26 cellular contexts compared by ENCODE assay signal in genomic region chr15:96701443-96701842, GRCh38.
A peak's percentile ranks its signal among the peaks of the same experiment; 100 is the strongest.
DNase-seq lines count a peak whose midpoint lies in the region; ATAC-seq and TF ChIP-seq lines count a peak whose summit lies in the region.
"Had no signal": no experiment of that assay in that cellular context is flagged by ENCODE, and none has a peak within 500 bp of the region (broad histone marks: within the 10 kb centered on the region; RNA-seq: fewer than 3 reads in every experiment).

No MANE protein-coding gene starts in this region.

- H3K27me3 ChIP-seq in GM23248 (replicated peaks; ENCODE audit: insufficient read depth) (no peaks in the 10 kb centered on the region; the same call in 1 of the 2 replicates), Loucy (ENCODE audit: insufficient read depth, low read length, poor library complexity, severe bottlenecking) (no peaks in the 10 kb centered on the region), heart right ventricle (peaks cover 0 to 43% (median 17%) of the 10 kb centered on the region in 7 donors)

- H3K36me3 ChIP-seq in GM23248 (ENCODE audit: low read depth) = no peaks in the 10 kb centered on the region
- H3K36me3 ChIP-seq in Loucy (ENCODE audit: insufficient read depth, low read length) = no peaks in the 10 kb centered on the region
- H3K36me3 ChIP-seq in heart right ventricle = no peaks in the 10 kb centered on the region
- H3K36me3 ChIP-seq: HAP-1 had no signal

- H3K27ac Mint-ChIP-seq in brain = peak overlapping the region in 2 of 5 experiments; percentile 80 to 86
- no peak overlapping the region for H3K27ac Mint-ChIP-seq in progenitor cell of endocrine pancreas
- H3K27ac Mint-ChIP-seq: CD8-positive, alpha-beta T cell; stimulated activated memory B cell treated with anti-CD40 and anti-IgM and Interleukin-4, amounts not matched to agents 10 μg/mL and 1 μg/mL and 100 μg/mL, for 72 hours had no signal

- in situ Hi-C loops in GM23248 (cut with MboI) = no loop called here

- no peak for ATAC-seq in heart right ventricle
- ATAC-seq: activated T-cell treated with anti-CD3 and anti-CD28 coated beads, Interleukin-2, amount 50 U/mL, for 4 hours; CD8-positive, alpha-beta T cell; mucosa of descending colon; stimulated activated memory B cell treated with anti-CD40 and anti-IgM and Interleukin-4, amounts not matched to agents 10 μg/mL and 1 μg/mL and 100 μg/mL, for 72 hours had no signal

- no peaks in the 10 kb centered on the region for H4K20me1 ChIP-seq in GM23248 (ENCODE audit: insufficient read depth)
- no peaks in the 10 kb centered on the region for H4K20me1 ChIP-seq in Loucy (ENCODE audit: insufficient read depth, low read length, poor library complexity, severe bottlenecking)

- H3K9me2 ChIP-seq in GM23248 (ENCODE audit: insufficient read depth) (no peaks in the 10 kb centered on the region), Loucy (replicated peaks; ENCODE audit: low read depth, low read length) (no peaks in the 10 kb centered on the region)

- H2AFZ ChIP-seq in GM23248 (no peak overlapping the region), Loucy (ENCODE audit: low read length) (no peak overlapping the region)

- TF ChIP-seq CTCF in Loucy (conservative IDR thresholded peaks at IDR 0.05; ENCODE audit: low read length) (peak; percentile 30; the same call in 1 of the 2 replicates), brain (conservative IDR thresholded peaks at IDR 0.05) (peak; percentile 42 to 53), progenitor cell of endocrine pancreas (IDR thresholded peaks at IDR 0.05; ENCODE audit: unreplicated experiment) (peak; percentile 6), heart right ventricle (IDR thresholded peaks at IDR 0.05) (peak in 4 of 9 donors; percentile 11 to 29 (median 22))

- H3K9ac ChIP-seq in GM23248 (no peak overlapping the region), Loucy (ENCODE audit: low read depth, low read length, poor library complexity, severe bottlenecking) (no peak overlapping the region)

- H3K27ac ChIP-seq in GM23248 (no peak overlapping the region), heart right ventricle (no peak overlapping the region)
- H3K27ac ChIP-seq: RWPE1 had no signal

- H3F3A ChIP-seq in GM23248 (ENCODE audit: insufficient read depth) = no peaks in the 10 kb centered on the region
- no peaks in the 10 kb centered on the region for H3F3A ChIP-seq in Loucy (ENCODE audit: low read depth)

- DNase-seq in GM23248 = peak; percentile 3
- DNase-seq in progenitor cell of endocrine pancreas (ENCODE audit: low spot score, unreplicated experiment) = no peak
- DNase-seq in heart right ventricle = no peak
- no peak for DNase-seq in activated CD8-positive, alpha-beta memory T cell treated with anti-CD3 and anti-CD28 coated beads, Interleukin-2, amount 50 U/mL, for 4 hours
- no peak for DNase-seq in UCSD-AML1 (lab: John Stamatoyannopoulos, UW; ENCODE audit: unreplicated experiment)
- DNase-seq: activated CD4-positive, CD25-positive, alpha-beta regulatory T cell treated with anti-CD3 and anti-CD28 coated beads, Interleukin-2, amount 50 U/mL, for 72 hours; activated CD8-positive, alpha-beta memory T cell treated with anti-CD3 and anti-CD28 coated beads for 24 hours; activated naive CD4-positive, alpha-beta T cell treated with Interleukin-2 at 50 U/mL for 16 hours; activated T-cell treated with anti-CD3 and anti-CD28 coated beads, Interleukin-2, amount 50 U/mL, for 4 hours; amygdala; CD8-positive, alpha-beta T cell; DMS53; GF-D8; hippocampal formation; KG1; mucosa of descending colon; NCI-H187 treated with DMSO at 0.1 percent for 48 hours; NCI-H446 treated with DMSO at 0.1 percent for 48 hours; small intestine; stimulated activated CD4-positive, alpha-beta T cell treated with anti-CD3 and anti-CD28 coated beads, Interleukin-2, amount 100 ng/mL, for 24 hours; T1000 had no signal

- peaks cover 65% of the 10 kb centered on the region for H3K27me3 Mint-ChIP-seq in brain
- peaks cover 16% of the 10 kb centered on the region for H3K27me3 Mint-ChIP-seq in progenitor cell of endocrine pancreas
- H3K27me3 Mint-ChIP-seq: stimulated activated memory B cell treated with anti-CD40 and anti-IgM and Interleukin-4, amounts not matched to agents 10 μg/mL and 1 μg/mL and 100 μg/mL, for 72 hours had no signal

- no peak overlapping the region for H3K4me2 ChIP-seq in GM23248 (ENCODE audit: unreplicated experiment)
- no peak overlapping the region for H3K4me2 ChIP-seq in Loucy (ENCODE audit: low read depth, low read length, poor library complexity, severe bottlenecking)

- WGBS in GM23248 (ENCODE audit: low coverage in 1 of 2, low lambda C conversion rate in 2 of 2, missing lambda C conversion rate in 2 of 2), 2 experiments = 5 to 12% methylated on average over 2 of the region's 2 CpGs
- 77 to 89% methylated on average over 2 of the region's 2 CpGs for WGBS in heart right ventricle, 2 donors

- H3K4me1 Mint-ChIP-seq in brain (peaks cover 40% of the 10 kb centered on the region), progenitor cell of endocrine pancreas (ENCODE audit: low read depth) (peaks cover 23% of the 10 kb centered on the region)
- H3K4me1 Mint-ChIP-seq: stimulated activated memory B cell treated with anti-CD40 and anti-IgM and Interleukin-4, amounts not matched to agents 10 μg/mL and 1 μg/mL and 100 μg/mL, for 72 hours had no signal

- intact Hi-C loops in heart right ventricle (cut with DNase I) = loop anchor here in 1 of 10 donors (10.0 kb wide), 1 partner anchor 337 kb away; no protein-coding TSS in a partner anchor

- H3K36me3 Mint-ChIP-seq in brain = no peaks in the 10 kb centered on the region
- H3K36me3 Mint-ChIP-seq in progenitor cell of endocrine pancreas (ENCODE audit: insufficient read depth) = no peaks in the 10 kb centered on the region
- H3K36me3 Mint-ChIP-seq: CD8-positive, alpha-beta T cell; stimulated activated memory B cell treated with anti-CD40 and anti-IgM and Interleukin-4, amounts not matched to agents 10 μg/mL and 1 μg/mL and 100 μg/mL, for 72 hours had no signal

- H3K79me2 ChIP-seq in GM23248 (ENCODE audit: insufficient read depth) (no peaks in the 10 kb centered on the region), Loucy (ENCODE audit: insufficient read depth, low read length) (no peaks in the 10 kb centered on the region)

- H3K4me3 Mint-ChIP-seq in brain (peak overlapping the region in 2 of 5 experiments; percentile 36 to 65), progenitor cell of endocrine pancreas (ENCODE audit: low read depth) (no peak overlapping the region)
- H3K4me3 Mint-ChIP-seq: activated T-cell treated with anti-CD3 and anti-CD28 coated beads, Interleukin-2, amount 50 U/mL, for 4 hours; CD8-positive, alpha-beta T cell; stimulated activated memory B cell treated with anti-CD40 and anti-IgM and Interleukin-4, amounts not matched to agents 10 μg/mL and 1 μg/mL and 100 μg/mL, for 72 hours had no signal

- H3K9me3 ChIP-seq in GM23248 (ENCODE audit: low read depth) (no peaks in the 10 kb centered on the region), Loucy (ENCODE audit: insufficient read depth, low read depth, low read length) (no peaks in the 10 kb centered on the region), heart right ventricle (no peaks in the 10 kb centered on the region)
- H3K9me3 ChIP-seq: HAP-1, mucosa of descending colon had no signal

- H3K9me3 Mint-ChIP-seq in brain = peaks cover 0 to 3% (median 0%) of the 10 kb centered on the region in 5 experiments
- no peaks in the 10 kb centered on the region for H3K9me3 Mint-ChIP-seq in progenitor cell of endocrine pancreas (ENCODE audit: low read depth)
- H3K9me3 Mint-ChIP-seq: activated T-cell treated with anti-CD3 and anti-CD28 coated beads, Interleukin-2, amount 50 U/mL, for 4 hours; CD8-positive, alpha-beta T cell had no signal

- H3K4me1 ChIP-seq in GM23248 (ENCODE audit: insufficient read depth) = no peaks in the 10 kb centered on the region
- no peaks in the 10 kb centered on the region for H3K4me1 ChIP-seq in Loucy (ENCODE audit: insufficient read depth, low read length, poor library complexity, severe bottlenecking)
- no peaks in the 10 kb centered on the region for H3K4me1 ChIP-seq in heart right ventricle
- H3K4me1 ChIP-seq: HAP-1 had no signal

- H3K4me3 ChIP-seq in GM23248 = no peak overlapping the region
- no peak overlapping the region for H3K4me3 ChIP-seq in Loucy (ENCODE audit: low read length, poor library complexity, severe bottlenecking)
- H3K4me3 ChIP-seq in heart right ventricle = no peak overlapping the region
- H3K4me3 ChIP-seq: HAP-1, mucosa of descending colon had no signal
